Comparison of ENCODE assay signal across 3 cellular contexts in the genomic region with DNA sequence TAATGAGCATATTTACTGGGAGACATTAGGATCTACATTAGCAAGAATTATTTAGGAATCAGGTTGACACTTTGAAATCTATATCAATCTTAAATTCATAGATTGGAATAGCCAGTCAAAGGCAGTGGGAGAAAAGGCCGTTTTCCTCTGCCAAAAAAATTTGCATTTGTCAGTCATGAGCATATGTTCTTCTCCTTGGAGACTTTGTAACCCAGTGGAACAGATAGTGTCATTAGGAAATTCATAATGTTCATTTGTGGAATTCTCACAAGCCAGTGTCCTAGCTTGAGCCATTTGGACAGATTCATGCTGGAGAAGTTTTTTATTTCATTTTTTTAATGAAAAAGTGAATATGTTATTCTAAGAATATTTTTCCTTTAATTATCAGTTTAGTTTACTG.
"Had no signal": no experiment of that assay in that cellular context is flagged by ENCODE, and none has a peak within 500 bp of the region (broad histone marks: within the 10 kb centered on the region; RNA-seq: fewer than 3 reads in every experiment).

No MANE protein-coding gene starts in this region.

- DNase-seq: GDM1, GF-D8 had no signal

- ATAC-seq: GM12878 had no signal

- H3K4me3 ChIP-seq: GM12878 had no signal
